8 cellular contexts compared by ENCODE assay signal in the genomic region with DNA sequence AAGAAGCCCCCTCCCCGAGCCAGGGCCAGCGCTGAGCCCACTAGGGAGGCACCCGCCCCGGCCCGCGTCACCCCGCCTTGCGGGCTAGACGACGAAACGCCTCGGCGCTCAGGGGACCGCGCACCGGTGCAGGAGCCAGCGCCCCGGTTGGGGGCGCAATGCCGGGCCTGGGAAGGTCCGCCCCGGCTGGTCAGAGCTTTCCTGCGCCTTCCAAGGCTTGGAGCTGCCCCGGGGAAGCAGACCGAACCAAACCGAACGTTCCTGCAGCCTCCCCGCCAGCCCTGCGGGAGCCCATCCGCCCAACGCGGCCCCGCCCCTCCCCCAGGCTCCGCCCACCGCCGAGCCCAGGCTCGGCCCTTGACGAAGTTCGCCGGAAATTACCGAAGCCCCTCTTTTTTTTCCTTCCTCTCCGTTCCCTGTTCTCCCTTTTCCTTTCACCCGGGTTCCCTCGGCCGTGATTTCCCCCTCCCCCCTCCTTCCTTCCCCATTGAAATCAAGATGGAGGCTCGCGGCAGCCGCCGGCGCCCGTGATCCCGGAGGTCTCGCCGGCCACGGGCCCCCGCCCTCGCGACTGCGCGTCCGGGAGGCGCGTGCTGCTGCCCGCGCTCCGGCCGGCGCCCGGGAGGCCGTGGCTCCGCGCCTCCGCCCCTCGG. TPM values are rescaled to one million over a fixed set of nuclear protein-coding genes. Genes with fewer than 3 reads are reported as not detected.
DNase-seq lines count a peak whose midpoint lies in the region; ATAC-seq lines count a peak whose summit lies in the region.

Gene TRIO, plus strand, starts transcription at position 487 of the 653 bp plus-strand sequence. CDS start 384 bp downstream, outside the sequence.

- H3K4me3 ChIP-seq in mesodermal cell (ENCODE audit: extremely low read depth, insufficient read depth, low read length, poor library complexity, severe bottlenecking) = peak within 1 kb of the TSS; percentile 77

- H3K4me1 ChIP-seq in mesodermal cell (ENCODE audit: control insufficient read depth, insufficient read depth, low read length, poor library complexity, severe bottlenecking) = peaks cover 34% of the 10 kb centered on the region

- DNase-seq in CD1c-positive myeloid dendritic cell (ENCODE audit: extremely low spot score) (peak; percentile 83), NCI-H748 treated with DMSO at 0.1 percent for 48 hours (lab: John Stamatoyannopoulos, UW) (peak; percentile 97)
- DNase-seq in activated CD8-positive, alpha-beta memory T cell treated with anti-CD3 and anti-CD28 coated beads, Interleukin-2, amount 50 U/mL, for 1 hour (ENCODE audit: extremely low read depth) = peak; percentile 28
- peak; percentile 63 for DNase-seq in stimulated activated CD8-positive, alpha-beta memory T cell treated with anti-CD3 and anti-CD28 coated beads, Interleukin-15, amount 100 ng/mL, for 24 hours (ENCODE audit: low read depth)

- ATAC-seq in GM19372 (IDR thresholded peaks at IDR 0.05; ENCODE audit: low read depth, unreplicated experiment) (peak; percentile 38), HG03558 (IDR thresholded peaks at IDR 0.05; ENCODE audit: extremely low read depth, unreplicated experiment) (peak; percentile 20)

- H3K27ac ChIP-seq in mesodermal cell (ENCODE audit: low read depth, low read length, severe bottlenecking) = peak within 1 kb of the TSS; percentile 85

- in situ Hi-C loops in endometrial microvascular endothelial cells (cut with HindIII; ENCODE audit: inconsistent ontology term, low pct_unique_long_range_greater_than_20kb, low sequenced_read_pairs) = no loop called here

- 0% methylated on average over 36 to 72 of the region's 74 CpGs for WGBS in mesodermal cell (ENCODE audit: insufficient coverage in 2 of 2), 2 experiments

- no peaks in the 10 kb centered on the region for H3K9me3 ChIP-seq in mesodermal cell (ENCODE audit: control insufficient read depth, low read length)

- peaks cover 3% of the 10 kb centered on the region for H3K36me3 ChIP-seq in mesodermal cell (ENCODE audit: control insufficient read depth, insufficient read depth, low read length)

RNA-seq across cellular contexts. Expression of gene TRIO, which starts in this region (rescaled TPM):
- total RNA-seq in endometrial microvascular endothelial cells (ENCODE audit: inconsistent ontology term) = 97.2 TPM
- 49.7 TPM for polyA plus RNA-seq in mesodermal cell (2013, experiment 1 of 2)
- polyA plus RNA-seq in mesodermal cell (2013, experiment 2 of 2) = 42.9 TPM

Comparison
In these comparisons a context has a peak if more than half of its experiments do, and no peak if none do; other contexts are left out.
1. Peak in every context shown above with its lines: DNase-seq, ATAC-seq, H3K4me3 ChIP-seq and H3K27ac ChIP-seq.
2. DNase-seq: peak in every context shown above with its lines; median percentile 97 in NCI-H748 treated with DMSO at 0.1 percent for 48 hours; 83 in CD1c-positive myeloid dendritic cell; 63 in stimulated activated CD8-positive, alpha-beta memory T cell treated with anti-CD3 and anti-CD28 coated beads, Interleukin-15, amount 100 ng/mL, for 24 hours; 28 in activated CD8-positive, alpha-beta memory T cell treated with anti-CD3 and anti-CD28 coated beads, Interleukin-2, amount 50 U/mL, for 1 hour.